1 cellular context compared by ENCODE assay signal in genomic region chr14:89065879-89066278, GRCh38.
TF ChIP-seq lines count a peak whose summit lies in the region.

No MANE protein-coding gene starts in this region.

TF ChIP-seq in SK-N-SH, 30 proteins besides CTCF, POLR2A, EP300 and RAD21 (continued from another document):
- TF ChIP-seq IRF3 (IDR thresholded peaks at IDR 0.05; ENCODE audit: low read depth, low read length) (no peak), YY1 (IDR thresholded peaks at IDR 0.05; ENCODE audit: low read depth) (no peak), SIN3A (IDR thresholded peaks at IDR 0.05; ENCODE audit: borderline replicate concordance, low read depth, low read length) (no peak), RFX5 (IDR thresholded peaks at IDR 0.05; ENCODE audit: low read length) (no peak), JUND (IDR thresholded peaks at IDR 0.05) (no peak), FOXM1 (IDR thresholded peaks at IDR 0.05; ENCODE audit: low read depth) (no peak)
TF ChIP-seq in SK-N-SH: peak in this region for 0.
